1 cellular context compared by ENCODE assay signal in the genomic region with DNA sequence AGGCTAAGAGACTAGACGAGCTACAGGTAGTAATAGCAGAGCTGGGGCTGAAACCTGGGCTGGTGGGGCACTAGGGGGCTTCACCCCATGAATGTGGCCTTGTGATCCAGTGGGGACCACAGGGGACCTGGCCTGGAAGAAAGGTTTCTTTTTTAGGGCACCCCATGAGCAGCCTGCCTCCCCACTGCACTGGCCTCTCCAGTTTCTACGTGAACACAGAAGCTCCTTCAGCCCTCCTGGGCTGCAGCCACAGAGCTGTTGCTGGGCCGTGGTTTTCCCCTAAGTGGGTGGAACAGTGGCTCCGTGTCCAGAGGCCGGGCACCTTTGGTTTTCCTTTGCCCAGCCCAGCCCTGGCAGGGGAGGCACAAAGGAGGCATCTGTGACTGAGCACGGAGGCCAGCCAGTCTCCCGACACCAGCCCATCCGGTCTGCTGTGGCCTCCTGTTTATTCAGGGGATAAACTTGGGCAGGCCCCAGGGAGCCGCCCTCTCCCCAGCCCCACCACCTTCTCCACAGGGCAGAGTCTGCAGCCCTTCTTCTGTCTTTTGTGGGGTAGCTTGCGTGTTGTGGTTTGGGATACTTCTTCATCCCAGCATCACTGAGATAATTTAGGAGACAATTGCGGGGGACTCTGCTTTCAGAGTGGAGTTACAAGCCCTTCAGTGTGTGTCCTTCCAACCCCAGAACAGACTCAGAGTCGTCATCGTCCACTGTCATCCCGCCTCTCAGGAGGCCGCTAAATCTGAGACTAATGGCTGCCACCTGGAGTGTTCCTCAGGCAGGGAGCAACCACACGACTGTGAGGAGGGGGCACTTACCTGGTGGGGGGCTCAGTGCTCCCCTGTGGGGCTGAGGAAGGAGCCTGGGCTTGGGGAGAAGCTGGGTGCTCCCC.
TF ChIP-seq lines count a peak whose summit lies in the region.

No MANE protein-coding gene starts in this region.

TF ChIP-seq in GM23338, 12 proteins besides CTCF, POLR2A, EP300 and RAD21 (continued from another document):
- TF ChIP-seq, protein P1, sequence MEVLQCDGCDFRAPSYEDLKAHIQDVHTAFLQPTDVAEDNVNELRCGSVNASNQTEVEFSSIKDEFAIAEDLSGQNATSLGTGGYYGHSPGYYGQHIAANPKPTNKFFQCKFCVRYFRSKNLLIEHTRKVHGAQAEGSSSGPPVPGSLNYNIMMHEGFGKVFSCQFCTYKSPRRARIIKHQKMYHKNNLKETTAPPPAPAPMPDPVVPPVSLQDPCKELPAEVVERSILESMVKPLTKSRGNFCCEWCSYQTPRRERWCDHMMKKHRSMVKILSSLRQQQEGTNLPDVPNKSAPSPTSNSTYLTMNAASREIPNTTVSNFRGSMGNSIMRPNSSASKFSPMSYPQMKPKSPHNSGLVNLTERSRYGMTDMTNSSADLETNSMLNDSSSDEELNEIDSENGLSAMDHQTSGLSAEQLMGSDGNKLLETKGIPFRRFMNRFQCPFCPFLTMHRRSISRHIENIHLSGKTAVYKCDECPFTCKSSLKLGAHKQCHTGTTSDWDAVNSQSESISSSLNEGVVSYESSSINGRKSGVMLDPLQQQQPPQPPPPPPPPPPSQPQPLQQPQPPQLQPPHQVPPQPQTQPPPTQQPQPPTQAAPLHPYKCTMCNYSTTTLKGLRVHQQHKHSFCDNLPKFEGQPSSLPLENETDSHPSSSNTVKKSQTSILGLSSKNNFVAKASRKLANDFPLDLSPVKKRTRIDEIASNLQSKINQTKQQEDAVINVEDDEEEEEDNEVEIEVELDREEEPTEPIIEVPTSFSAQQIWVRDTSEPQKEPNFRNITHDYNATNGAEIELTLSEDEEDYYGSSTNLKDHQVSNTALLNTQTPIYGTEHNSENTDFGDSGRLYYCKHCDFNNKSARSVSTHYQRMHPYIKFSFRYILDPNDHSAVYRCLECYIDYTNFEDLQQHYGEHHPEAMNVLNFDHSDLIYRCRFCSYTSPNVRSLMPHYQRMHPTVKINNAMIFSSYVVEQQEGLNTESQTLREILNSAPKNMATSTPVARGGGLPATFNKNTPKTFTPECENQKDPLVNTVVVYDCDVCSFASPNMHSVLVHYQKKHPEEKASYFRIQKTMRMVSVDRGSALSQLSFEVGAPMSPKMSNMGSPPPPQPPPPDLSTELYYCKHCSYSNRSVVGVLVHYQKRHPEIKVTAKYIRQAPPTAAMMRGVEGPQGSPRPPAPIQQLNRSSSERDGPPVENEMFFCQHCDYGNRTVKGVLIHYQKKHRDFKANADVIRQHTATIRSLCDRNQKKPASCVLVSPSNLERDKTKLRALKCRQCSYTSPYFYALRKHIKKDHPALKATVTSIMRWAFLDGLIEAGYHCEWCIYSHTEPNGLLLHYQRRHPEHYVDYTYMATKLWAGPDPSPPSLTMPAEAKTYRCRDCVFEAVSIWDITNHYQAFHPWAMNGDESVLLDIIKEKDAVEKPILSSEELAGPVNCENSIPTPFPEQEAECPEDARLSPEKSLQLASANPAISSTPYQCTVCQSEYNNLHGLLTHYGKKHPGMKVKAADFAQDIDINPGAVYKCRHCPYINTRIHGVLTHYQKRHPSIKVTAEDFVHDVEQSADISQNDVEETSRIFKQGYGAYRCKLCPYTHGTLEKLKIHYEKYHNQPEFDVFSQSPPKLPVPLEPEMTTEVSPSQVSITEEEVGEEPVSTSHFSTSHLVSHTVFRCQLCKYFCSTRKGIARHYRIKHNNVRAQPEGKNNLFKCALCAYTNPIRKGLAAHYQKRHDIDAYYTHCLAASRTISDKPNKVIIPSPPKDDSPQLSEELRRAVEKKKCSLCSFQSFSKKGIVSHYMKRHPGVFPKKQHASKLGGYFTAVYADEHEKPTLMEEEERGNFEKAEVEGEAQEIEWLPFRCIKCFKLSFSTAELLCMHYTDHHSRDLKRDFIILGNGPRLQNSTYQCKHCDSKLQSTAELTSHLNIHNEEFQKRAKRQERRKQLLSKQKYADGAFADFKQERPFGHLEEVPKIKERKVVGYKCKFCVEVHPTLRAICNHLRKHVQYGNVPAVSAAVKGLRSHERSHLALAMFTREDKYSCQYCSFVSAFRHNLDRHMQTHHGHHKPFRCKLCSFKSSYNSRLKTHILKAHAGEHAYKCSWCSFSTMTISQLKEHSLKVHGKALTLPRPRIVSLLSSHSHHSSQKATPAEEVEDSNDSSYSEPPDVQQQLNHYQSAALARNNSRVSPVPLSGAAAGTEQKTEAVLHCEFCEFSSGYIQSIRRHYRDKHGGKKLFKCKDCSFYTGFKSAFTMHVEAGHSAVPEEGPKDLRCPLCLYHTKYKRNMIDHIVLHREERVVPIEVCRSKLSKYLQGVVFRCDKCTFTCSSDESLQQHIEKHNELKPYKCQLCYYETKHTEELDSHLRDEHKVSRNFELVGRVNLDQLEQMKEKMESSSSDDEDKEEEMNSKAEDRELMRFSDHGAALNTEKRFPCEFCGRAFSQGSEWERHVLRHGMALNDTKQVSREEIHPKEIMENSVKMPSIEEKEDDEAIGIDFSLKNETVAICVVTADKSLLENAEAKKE (CRISPR knock-in tag; IDR thresholded peaks at IDR 0.05): no peak
- TF ChIP-seq EZH2phosphoT487 (IDR thresholded peaks at IDR 0.05; ENCODE audit: unreplicated experiment): no peak
- no peak for TF ChIP-seq ZNF331 (CRISPR knock-in tag; IDR thresholded peaks at IDR 0.05; ENCODE audit: low read depth)
- no peak for TF ChIP-seq JUNB (IDR thresholded peaks at IDR 0.05; ENCODE audit: unreplicated experiment)
- TF ChIP-seq, protein P2, sequence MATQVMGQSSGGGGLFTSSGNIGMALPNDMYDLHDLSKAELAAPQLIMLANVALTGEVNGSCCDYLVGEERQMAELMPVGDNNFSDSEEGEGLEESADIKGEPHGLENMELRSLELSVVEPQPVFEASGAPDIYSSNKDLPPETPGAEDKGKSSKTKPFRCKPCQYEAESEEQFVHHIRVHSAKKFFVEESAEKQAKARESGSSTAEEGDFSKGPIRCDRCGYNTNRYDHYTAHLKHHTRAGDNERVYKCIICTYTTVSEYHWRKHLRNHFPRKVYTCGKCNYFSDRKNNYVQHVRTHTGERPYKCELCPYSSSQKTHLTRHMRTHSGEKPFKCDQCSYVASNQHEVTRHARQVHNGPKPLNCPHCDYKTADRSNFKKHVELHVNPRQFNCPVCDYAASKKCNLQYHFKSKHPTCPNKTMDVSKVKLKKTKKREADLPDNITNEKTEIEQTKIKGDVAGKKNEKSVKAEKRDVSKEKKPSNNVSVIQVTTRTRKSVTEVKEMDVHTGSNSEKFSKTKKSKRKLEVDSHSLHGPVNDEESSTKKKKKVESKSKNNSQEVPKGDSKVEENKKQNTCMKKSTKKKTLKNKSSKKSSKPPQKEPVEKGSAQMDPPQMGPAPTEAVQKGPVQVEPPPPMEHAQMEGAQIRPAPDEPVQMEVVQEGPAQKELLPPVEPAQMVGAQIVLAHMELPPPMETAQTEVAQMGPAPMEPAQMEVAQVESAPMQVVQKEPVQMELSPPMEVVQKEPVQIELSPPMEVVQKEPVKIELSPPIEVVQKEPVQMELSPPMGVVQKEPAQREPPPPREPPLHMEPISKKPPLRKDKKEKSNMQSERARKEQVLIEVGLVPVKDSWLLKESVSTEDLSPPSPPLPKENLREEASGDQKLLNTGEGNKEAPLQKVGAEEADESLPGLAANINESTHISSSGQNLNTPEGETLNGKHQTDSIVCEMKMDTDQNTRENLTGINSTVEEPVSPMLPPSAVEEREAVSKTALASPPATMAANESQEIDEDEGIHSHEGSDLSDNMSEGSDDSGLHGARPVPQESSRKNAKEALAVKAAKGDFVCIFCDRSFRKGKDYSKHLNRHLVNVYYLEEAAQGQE (IDR thresholded peaks at IDR 0.05; ENCODE audit: unreplicated experiment): no peak
- no peak for TF ChIP-seq STAT1 (IDR thresholded peaks at IDR 0.05; ENCODE audit: unreplicated experiment)
